ENCODE assay signal across 1 cellular context in the genomic region with DNA sequence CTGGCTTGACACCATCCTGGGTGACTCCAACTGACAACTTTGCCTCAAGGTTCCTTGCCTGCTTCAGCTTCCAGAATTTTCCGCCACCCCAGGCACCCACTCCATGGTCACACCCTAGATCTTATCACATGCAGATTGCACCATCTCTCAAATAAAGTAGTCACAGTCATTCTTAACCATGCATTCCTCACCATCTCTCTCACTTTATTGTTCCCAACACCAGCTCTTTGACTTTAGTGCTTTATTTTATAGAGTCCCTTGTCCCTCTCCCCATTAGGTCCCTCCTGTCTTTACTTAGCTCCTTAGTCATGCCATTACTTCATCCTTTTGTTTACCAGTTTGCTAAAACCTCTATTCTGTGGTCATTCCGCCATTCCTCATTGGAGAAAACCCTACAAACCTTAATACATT.
TF ChIP-seq lines count a peak whose summit lies in the region.

No MANE protein-coding gene starts in this region.

TF ChIP-seq in WTC11, 78 proteins besides CTCF, POLR2A, EP300 and RAD21 (continued from another document):
- TF ChIP-seq, protein P1, sequence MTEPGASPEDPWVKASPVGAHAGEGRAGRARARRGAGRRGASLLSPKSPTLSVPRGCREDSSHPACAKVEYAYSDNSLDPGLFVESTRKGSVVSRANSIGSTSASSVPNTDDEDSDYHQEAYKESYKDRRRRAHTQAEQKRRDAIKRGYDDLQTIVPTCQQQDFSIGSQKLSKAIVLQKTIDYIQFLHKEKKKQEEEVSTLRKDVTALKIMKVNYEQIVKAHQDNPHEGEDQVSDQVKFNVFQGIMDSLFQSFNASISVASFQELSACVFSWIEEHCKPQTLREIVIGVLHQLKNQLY (CRISPR knock-in tag; IDR thresholded peaks at IDR 0.05): no peak
- TF ChIP-seq, protein P2, sequence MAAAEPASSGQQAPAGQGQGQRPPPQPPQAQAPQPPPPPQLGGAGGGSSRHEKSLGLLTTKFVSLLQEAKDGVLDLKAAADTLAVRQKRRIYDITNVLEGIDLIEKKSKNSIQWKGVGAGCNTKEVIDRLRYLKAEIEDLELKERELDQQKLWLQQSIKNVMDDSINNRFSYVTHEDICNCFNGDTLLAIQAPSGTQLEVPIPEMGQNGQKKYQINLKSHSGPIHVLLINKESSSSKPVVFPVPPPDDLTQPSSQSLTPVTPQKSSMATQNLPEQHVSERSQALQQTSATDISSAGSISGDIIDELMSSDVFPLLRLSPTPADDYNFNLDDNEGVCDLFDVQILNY (CRISPR knock-in tag; IDR thresholded peaks at IDR 0.05): no peak
- TF ChIP-seq, protein P3, sequence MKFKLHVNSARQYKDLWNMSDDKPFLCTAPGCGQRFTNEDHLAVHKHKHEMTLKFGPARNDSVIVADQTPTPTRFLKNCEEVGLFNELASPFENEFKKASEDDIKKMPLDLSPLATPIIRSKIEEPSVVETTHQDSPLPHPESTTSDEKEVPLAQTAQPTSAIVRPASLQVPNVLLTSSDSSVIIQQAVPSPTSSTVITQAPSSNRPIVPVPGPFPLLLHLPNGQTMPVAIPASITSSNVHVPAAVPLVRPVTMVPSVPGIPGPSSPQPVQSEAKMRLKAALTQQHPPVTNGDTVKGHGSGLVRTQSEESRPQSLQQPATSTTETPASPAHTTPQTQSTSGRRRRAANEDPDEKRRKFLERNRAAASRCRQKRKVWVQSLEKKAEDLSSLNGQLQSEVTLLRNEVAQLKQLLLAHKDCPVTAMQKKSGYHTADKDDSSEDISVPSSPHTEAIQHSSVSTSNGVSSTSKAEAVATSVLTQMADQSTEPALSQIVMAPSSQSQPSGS (CRISPR knock-in tag; IDR thresholded peaks at IDR 0.05; ENCODE audit: borderline replicate concordance, low read depth): no peak
- TF ChIP-seq OVOL2 (CRISPR knock-in tag; IDR thresholded peaks at IDR 0.05; ENCODE audit: borderline replicate concordance) (no peak), RORB (CRISPR knock-in tag; IDR thresholded peaks at IDR 0.05) (no peak), ZNF121 (CRISPR knock-in tag; IDR thresholded peaks at IDR 0.05) (no peak), SMAD3 (CRISPR knock-in tag; IDR thresholded peaks at IDR 0.05; ENCODE audit: borderline replicate concordance) (no peak), NR2C2 (CRISPR knock-in tag; IDR thresholded peaks at IDR 0.05) (no peak), GRHL2 (CRISPR knock-in tag; IDR thresholded peaks at IDR 0.05; ENCODE audit: insufficient replicate concordance, severe bottlenecking) (no peak)
- TF ChIP-seq, protein P4, sequence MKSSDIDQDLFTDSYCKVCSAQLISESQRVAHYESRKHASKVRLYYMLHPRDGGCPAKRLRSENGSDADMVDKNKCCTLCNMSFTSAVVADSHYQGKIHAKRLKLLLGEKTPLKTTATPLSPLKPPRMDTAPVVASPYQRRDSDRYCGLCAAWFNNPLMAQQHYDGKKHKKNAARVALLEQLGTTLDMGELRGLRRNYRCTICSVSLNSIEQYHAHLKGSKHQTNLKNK (CRISPR knock-in tag; IDR thresholded peaks at IDR 0.05): no peak
- TF ChIP-seq, protein P5, sequence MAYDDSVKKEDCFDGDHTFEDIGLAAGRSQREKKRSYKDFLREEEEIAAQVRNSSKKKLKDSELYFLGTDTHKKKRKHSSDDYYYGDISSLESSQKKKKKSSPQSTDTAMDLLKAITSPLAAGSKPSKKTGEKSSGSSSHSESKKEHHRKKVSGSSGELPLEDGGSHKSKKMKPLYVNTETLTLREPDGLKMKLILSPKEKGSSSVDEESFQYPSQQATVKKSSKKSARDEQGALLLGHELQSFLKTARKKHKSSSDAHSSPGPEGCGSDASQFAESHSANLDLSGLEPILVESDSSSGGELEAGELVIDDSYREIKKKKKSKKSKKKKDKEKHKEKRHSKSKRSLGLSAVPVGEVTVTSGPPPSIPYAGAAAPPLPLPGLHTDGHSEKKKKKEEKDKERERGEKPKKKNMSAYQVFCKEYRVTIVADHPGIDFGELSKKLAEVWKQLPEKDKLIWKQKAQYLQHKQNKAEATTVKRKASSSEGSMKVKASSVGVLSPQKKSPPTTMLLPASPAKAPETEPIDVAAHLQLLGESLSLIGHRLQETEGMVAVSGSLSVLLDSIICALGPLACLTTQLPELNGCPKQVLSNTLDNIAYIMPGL (CRISPR knock-in tag; IDR thresholded peaks at IDR 0.05): no peak
